Comparison of ENCODE assay signal across 8 cellular contexts in genomic region chr3:81816473-81817260, GRCh38. TPM values are rescaled to one million over a fixed set of nuclear protein-coding genes. Genes with fewer than 3 reads are reported as not detected.
DNase-seq lines count a peak whose midpoint lies in the region; ATAC-seq and TF ChIP-seq lines count a peak whose summit lies in the region.

No MANE protein-coding gene starts in this region.

- TF ChIP-seq CTCF in H9 (conservative IDR thresholded peaks at IDR 0.05): no peak
- no peak for TF ChIP-seq CTCF in nephron progenitor cell (IDR thresholded peaks at IDR 0.05)
- TF ChIP-seq CTCF in A673 (conservative IDR thresholded peaks at IDR 0.05; ENCODE audit: low read depth, low read length): no peak
- no peak for TF ChIP-seq CTCF in ovary (IDR thresholded peaks at IDR 0.05)

- H3K27me3 Mint-ChIP-seq in H9 (ENCODE audit: low read depth): no peaks in the 10 kb centered on the region
- H3K27me3 Mint-ChIP-seq in nephron progenitor cell (ENCODE audit: low read depth, poor library complexity): no peaks in the 10 kb centered on the region

- H2BK5ac ChIP-seq in H9 (ENCODE audit: insufficient read length, low read length): no peak overlapping the region

- POLR2A ChIA-PET in A673 (lab: Charles Lee; ENCODE audit: low non-redundant PET): no interaction called here

- no peak for DNase-seq in H9
- DNase-seq in NCI-H2107 treated with DMSO at 0.1 percent for 48 hours (lab: John Stamatoyannopoulos, UW; ENCODE audit: unreplicated experiment): peak; percentile 85
- DNase-seq in nephron progenitor cell: peak; percentile 19
- DNase-seq in A673 (ENCODE audit: low spot score): no peak
- no peak for DNase-seq in islet precursor cell
- no peak for DNase-seq in ovary
- no peak for DNase-seq in activated CD4-positive, alpha-beta T cell treated with anti-CD3 and anti-CD28 coated beads, Interleukin-2, amount 50 U/mL, for 4 hours

- H3K23me2 ChIP-seq in H9 (ENCODE audit: insufficient read length, low read depth, low read length, poor library complexity, severe bottlenecking): no peaks in the 10 kb centered on the region

- TF ChIP-seq POLR2A in ovary (IDR thresholded peaks at IDR 0.05): no peak

- CTCF ChIA-PET in A673 (lab: Charles Lee): no interaction called here

- H3T11ph ChIP-seq in H9 (ENCODE audit: low read length): no peak overlapping the region

- intact Hi-C loops in A673 (cut with micrococcal nuclease; ENCODE audit: unreplicated experiment): no loop called here
- intact Hi-C loops in ovary (cut with DNase I): no loop called here

- BruUV-seq in A673 (replicated peaks; lab: Mats Ljungman, UMichigan): no TSS peak

- no peak overlapping the region for H3K18ac ChIP-seq in H9 (ENCODE audit: insufficient read length, low read depth, low read length)

- H2BK12ac ChIP-seq in H9 (ENCODE audit: insufficient read length, low read depth, low read length): no peak overlapping the region

- H3K79me1 ChIP-seq in H9 (ENCODE audit: insufficient read depth, low read depth, low read length, poor library complexity, severe bottlenecking): no peaks in the 10 kb centered on the region

- H3K36me3 ChIP-seq in A673 (ENCODE audit: insufficient read depth, low read length, poor library complexity, severe bottlenecking): no peaks in the 10 kb centered on the region
- no peaks in the 10 kb centered on the region for H3K36me3 ChIP-seq in ovary

- peak; percentile 99 for ATAC-seq in GM18520 (IDR thresholded peaks at IDR 0.05; ENCODE audit: unreplicated experiment)

- H3K14ac ChIP-seq in H9 (ENCODE audit: insufficient read depth, low read length): no peak overlapping the region

- H3K4me1 ChIP-seq in H9 (ENCODE audit: insufficient read depth, low read length) (no peaks in the 10 kb centered on the region), A673 (ENCODE audit: insufficient read depth, low read length, poor library complexity, severe bottlenecking) (no peaks in the 10 kb centered on the region), ovary (ENCODE audit: insufficient read depth) (no peaks in the 10 kb centered on the region)

- H3K4me3 Mint-ChIP-seq in H9: no peak overlapping the region
- peak overlapping the region; percentile 44 for H3K4me3 Mint-ChIP-seq in nephron progenitor cell

- no peaks in the 10 kb centered on the region for H3K79me2 ChIP-seq in H9 (ENCODE audit: insufficient read depth, low read length)

- no peak for TF ChIP-seq EP300 in ovary (IDR thresholded peaks at IDR 0.05)

- H4K91ac ChIP-seq in H9 (ENCODE audit: insufficient read length, low read depth, low read length): no peak overlapping the region

- no peak overlapping the region for H4K8ac ChIP-seq in H9 (replicated peaks; ENCODE audit: insufficient read length, low read depth, low read length)

- H3K9me3 ChIP-seq in H9 (ENCODE audit: control insufficient read depth, low read depth, low read length) (no peaks in the 10 kb centered on the region), A673 (ENCODE audit: low read depth, low read length, poor library complexity, severe bottlenecking) (no peaks in the 10 kb centered on the region), ovary (no peaks in the 10 kb centered on the region)

- H3K4me1 Mint-ChIP-seq in H9 (peaks cover 5 to 7% of the 10 kb centered on the region in 2 experiments), nephron progenitor cell (peaks cover 24% of the 10 kb centered on the region)

- H3K9me3 Mint-ChIP-seq in H9: peaks cover 5 to 11% of the 10 kb centered on the region in 2 experiments
- peaks cover 26% of the 10 kb centered on the region for H3K9me3 Mint-ChIP-seq in nephron progenitor cell

- H3K27me3 ChIP-seq in H9 (ENCODE audit: insufficient read depth, low read length) (no peaks in the 10 kb centered on the region), A673 (replicated peaks; ENCODE audit: insufficient read depth, low read depth, low read length, poor library complexity) (no peaks in the 10 kb centered on the region), ovary (no peaks in the 10 kb centered on the region)

- no peak overlapping the region for H3K27ac ChIP-seq in H9 (ENCODE audit: insufficient read length, low read depth, low read length)
- no peak overlapping the region for H3K27ac ChIP-seq in A673 (ENCODE audit: low read depth, low read length, poor library complexity, severe bottlenecking)
- no peak overlapping the region for H3K27ac ChIP-seq in ovary

- H3K4me2 ChIP-seq in H9 (ENCODE audit: insufficient read depth, insufficient read length, low read length): no peak overlapping the region

- no CpG with 5 or more reads among the region's 8 CpGs for WGBS in H9 (ENCODE audit: extremely low coverage, insufficient read length, low lambda C conversion rate)
- WGBS in ovary, 3 donors: 7 to 8% (median 7%) methylated on average over 8 of the region's 8 CpGs

- H2BK120ac ChIP-seq in H9 (ENCODE audit: low read depth, low read length, poor library complexity, severe bottlenecking): no peak overlapping the region

- H2BK15ac ChIP-seq in H9 (ENCODE audit: low read depth, low read length): no peak overlapping the region

- no peak overlapping the region for H3K56ac ChIP-seq in H9 (ENCODE audit: insufficient read length, low read depth, low read length)

- peak overlapping the region; percentile 59 for H2AFZ ChIP-seq in H9 (ENCODE audit: low read length)

- H4K5ac ChIP-seq in H9 (ENCODE audit: insufficient read length, low read depth, low read length): no peak overlapping the region

- H4K20me1 ChIP-seq in H9 (ENCODE audit: control insufficient read depth, insufficient read depth, insufficient read length): no peaks in the 10 kb centered on the region

- H3K36me3 Mint-ChIP-seq in H9 (ENCODE audit: insufficient read depth in 1 of 3, low read depth in 3 of 3) (peaks cover 0 to 19% (median 6%) of the 10 kb centered on the region in 3 experiments; a peak in 6 of 7 replicates), nephron progenitor cell (ENCODE audit: low read depth) (peaks cover 5% of the 10 kb centered on the region)

- H3K9ac ChIP-seq in H9 (ENCODE audit: extremely low read depth, insufficient read length, low read length): no peak overlapping the region

- H3K4me3 ChIP-seq in A673 (ENCODE audit: low read depth, low read length, poor library complexity, severe bottlenecking) (no peak overlapping the region), ovary (no peak overlapping the region)

- H2AK5ac ChIP-seq in H9 (ENCODE audit: insufficient read length, low read length): no peak overlapping the region

- H3K27ac Mint-ChIP-seq in H9 (peak overlapping the region in 1 of 3 experiments; percentile 21; a peak in 3 of 7 replicates), nephron progenitor cell (peak overlapping the region; percentile 97)

- no peak overlapping the region for H3K23ac ChIP-seq in H9 (ENCODE audit: insufficient read length, low read depth, low read length)

- no peak overlapping the region for H3K4ac ChIP-seq in H9 (ENCODE audit: low read depth, low read length)

- no peak overlapping the region for H2BK20ac ChIP-seq in H9 (ENCODE audit: low read depth, low read length, poor library complexity, severe bottlenecking)

RNA-seq across cellular contexts. Expression of gene GBE1, which starts 55.2 kb away (rescaled TPM):
- total RNA-seq in H9 (2021): 13.2 and 13.8 TPM in 2 replicates
- total RNA-seq in A673 (2021): 5.6 and 8.2 TPM in 2 replicates
- 10 to 100 TPM; 14.8 to 43.7 (median 26.8) TPM for total RNA-seq in ovary
- 10 to 100 TPM; 20.9 to 35.2 TPM for polyA plus RNA-seq in ovary

Comparison
In these comparisons a context has a peak if more than half of its experiments do, and no peak if none do; other contexts are left out.
1. DNase-seq: peak in NCI-H2107 treated with DMSO at 0.1 percent for 48 hours (single experiment) and nephron progenitor cell (single experiment); none in H9 (single experiment), A673 (single experiment), islet precursor cell (single experiment), ovary (0 of 5) and activated CD4-positive, alpha-beta T cell treated with anti-CD3 and anti-CD28 coated beads, Interleukin-2, amount 50 U/mL, for 4 hours (0 of 2).